Comparison of ENCODE assay signal across 8 cellular contexts in genomic region chrX:54999717-55000598, GRCh38. TPM values are rescaled to one million over a fixed set of nuclear protein-coding genes. Genes with fewer than 3 reads are reported as not detected.
A peak's percentile ranks its signal among the peaks of the same experiment; 100 is the strongest.
DNase-seq lines count a peak whose midpoint lies in the region; TF ChIP-seq lines count a peak whose summit lies in the region.

APEX2 (plus strand) TSS chrX:55000363; CDS start chrX:55000423, 60 bp downstream.

- H3K27ac ChIP-seq in subcutaneous abdominal adipose tissue (ENCODE audit: low read depth, low read length): peak within 1 kb of the TSS; percentile 86

- H3K9ac ChIP-seq in subcutaneous abdominal adipose tissue (ENCODE audit: low read length in 5 of 5): peak within 1 kb of the TSS; percentile 58 to 83 (median 72)

- peaks cover 6% of the 10 kb centered on the region for H3K4me1 ChIP-seq in neuron (ENCODE audit: insufficient read depth, low read length)
- H3K4me1 ChIP-seq in subcutaneous abdominal adipose tissue (ENCODE audit: control insufficient read depth in 5 of 5, insufficient read depth in 5 of 5, low read length in 5 of 5): peaks cover 2 to 20% (median 14%) of the 10 kb centered on the region in 5 donors

- CTCF ChIA-PET in HEK293T (lab: Yijun Ruan, JAX): no interaction called here

- in situ Hi-C loops in SK-MEL-5 (cut with HindIII; ENCODE audit: low pct_unique_long_range_greater_than_20kb, low sequenced_read_pairs): no loop called here

- H2AFZ ChIP-seq in neuron (ENCODE audit: low read depth, low read length): peak within 1 kb of the TSS; percentile 4

- H3K4me3 ChIP-seq in neuron (ENCODE audit: low read length) (peak within 1 kb of the TSS; percentile 62), subcutaneous abdominal adipose tissue (ENCODE audit: low read depth in 1 of 5, low read length in 5 of 5) (peak within 1 kb of the TSS; percentile 71 to 82 (median 72))

- DNase-seq in GF-D8 (lab: John Stamatoyannopoulos, UW) (peak; percentile 78), HEK293T (ENCODE audit: extremely low spot score) (peak; percentile 81), MV-4-11 (lab: John Stamatoyannopoulos, UW) (peak; percentile 91), SK-MEL-5 (ENCODE audit: low read depth, low spot score) (peak; percentile 91), foreskin melanocyte (peak; percentile 88)
- DNase-seq in activated naive CD4-positive, alpha-beta T cell treated with Interleukin-2 at 50 U/mL for 16 hours: peak; percentile 90

- H3K27me3 ChIP-seq in neuron (ENCODE audit: insufficient read depth, low read length) (no peaks in the 10 kb centered on the region), subcutaneous abdominal adipose tissue (ENCODE audit: control insufficient read depth in 5 of 5, insufficient read depth in 4 of 5, low read length in 5 of 5) (peaks cover 0 to 15% (median 0%) of the 10 kb centered on the region in 5 donors)

- H3K36me3 ChIP-seq in neuron (ENCODE audit: insufficient read depth, low read length): peaks cover 23% of the 10 kb centered on the region
- H3K36me3 ChIP-seq in subcutaneous abdominal adipose tissue (ENCODE audit: control insufficient read depth in 5 of 5, insufficient read depth in 5 of 5, low read length in 5 of 5): peaks cover 0 to 26% (median 18%) of the 10 kb centered on the region in 5 donors

- H3K9me3 ChIP-seq in neuron (ENCODE audit: low read length): no peaks in the 10 kb centered on the region
- peaks cover 0 to 4% (median 0%) of the 10 kb centered on the region in 5 donors for H3K9me3 ChIP-seq in subcutaneous abdominal adipose tissue (ENCODE audit: control insufficient read depth in 5 of 5, low read length in 5 of 5)

- POLR2A ChIA-PET in HEK293T (lab: Yijun Ruan, JAX): interaction anchor here (0.7 to 2.1 kb wide), 25 partner anchors 9 to 1747 kb away, joined by 3 to 24 read pairs (median 4); partner anchors contain the start of genes ALAS2, GNL3L, MAGED2 and TRO

TF ChIP-seq in HEK293T, 16 proteins besides CTCF, POLR2A, EP300 and RAD21:
- TF ChIP-seq ELF4 (IDR thresholded peaks at IDR 0.05) (peak; percentile 57), L3MBTL2 (conservative IDR thresholded peaks at IDR 0.05) (peak; percentile 37; the same call in 1 of the 2 replicates), ARNT (IDR thresholded peaks at IDR 0.05) (no peak), HDGF (IDR thresholded peaks at IDR 0.05; ENCODE audit: borderline replicate concordance) (no peak)

RNA-seq across cellular contexts. Expression of gene APEX2, which starts in this region (rescaled TPM):
- 10.5 and 10.9 TPM in 2 replicates for total RNA-seq in SK-MEL-5 (2014; rRNA removed; shearing (Covaris generic))
- polyA plus RNA-seq in SK-MEL-5 (2015; cell fraction: cytosol; rRNA removed): 31.5 and 34.2 TPM in 2 replicates
- polyA plus RNA-seq in SK-MEL-5 (2015; cell fraction: nucleus; rRNA removed): 23.4 and 27.7 TPM in 2 replicates

Comparison
In these comparisons a context has a peak if more than half of its experiments do, and no peak if none do; other contexts are left out.
1. Peak in every context shown above with its lines: DNase-seq, H3K4me3 ChIP-seq and H3K27ac ChIP-seq.